ENCODE assay signal across 8 cellular contexts in the genomic region with DNA sequence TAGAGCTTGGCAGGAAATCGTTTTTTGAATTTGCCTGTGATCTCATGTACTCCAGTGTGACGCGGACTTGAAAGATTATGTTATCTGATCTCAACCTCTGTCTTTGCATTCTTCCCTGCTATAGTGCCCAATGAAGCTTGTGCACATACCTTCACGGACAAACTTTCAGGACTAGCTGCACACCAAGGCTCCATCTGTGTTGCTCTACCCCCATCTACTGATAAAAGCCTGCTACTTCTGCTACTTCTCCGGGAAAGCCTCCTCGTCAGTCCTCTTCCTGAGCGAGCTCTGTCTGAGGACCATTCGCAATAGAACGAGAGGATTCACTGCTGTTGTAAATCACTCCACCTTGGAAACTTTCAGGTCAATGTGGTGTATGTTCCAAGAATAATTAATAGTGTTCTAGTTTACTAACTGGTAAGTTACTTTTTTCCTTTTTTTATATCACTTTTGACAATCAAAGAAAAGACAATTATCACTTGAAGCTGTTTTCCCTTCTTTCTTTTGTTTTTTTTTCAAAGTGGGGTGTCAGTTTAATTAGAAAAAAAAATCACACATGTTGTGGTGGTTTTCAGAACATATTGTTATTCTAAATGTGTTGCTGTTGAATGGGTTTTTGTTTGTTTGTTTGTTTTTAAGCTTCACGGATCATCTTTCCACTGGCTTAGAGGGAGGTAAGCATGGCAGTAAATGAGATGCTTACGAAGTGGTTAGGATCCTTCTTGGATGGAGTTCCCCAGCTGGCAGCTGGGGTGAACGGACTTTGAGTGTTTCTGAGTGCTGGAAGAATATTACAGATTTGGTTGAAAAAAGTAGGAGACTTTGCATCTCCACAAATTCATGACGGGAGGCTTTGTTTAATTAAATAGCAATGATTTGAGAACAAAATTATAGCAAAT.
DNase-seq lines count a peak whose midpoint lies in the region; ATAC-seq and TF ChIP-seq lines count a peak whose summit lies in the region.

No MANE protein-coding gene starts in this region.

- 13 to 14% methylated on average over 13 of the region's 13 CpGs for WGBS in gastroesophageal sphincter (ENCODE audit: low coverage in 1 of 2), 2 donors
- 2 to 7% (median 6%) methylated on average over 13 of the region's 13 CpGs for WGBS in ovary, 3 donors

- H3K4me1 ChIP-seq in gastroesophageal sphincter (no peaks in the 10 kb centered on the region), ovary (ENCODE audit: insufficient read depth) (no peaks in the 10 kb centered on the region)

- TF ChIP-seq CTCF in gastroesophageal sphincter (IDR thresholded peaks at IDR 0.05) (peak in 3 of 4 experiments; percentile 60 to 81 (median 67)), ovary (IDR thresholded peaks at IDR 0.05) (peak in 2 of 3 donors; percentile 23 to 27)

- H3K36me3 ChIP-seq in gastroesophageal sphincter (no peaks in the 10 kb centered on the region), ovary (no peaks in the 10 kb centered on the region)

- H3K27ac ChIP-seq in gastroesophageal sphincter (no peak overlapping the region), ovary (no peak overlapping the region)

- ATAC-seq in HG03095 (IDR thresholded peaks at IDR 0.05; ENCODE audit: unreplicated experiment) (peak; percentile 63), gastroesophageal sphincter (peak; percentile 70), GM19467 (IDR thresholded peaks at IDR 0.05; ENCODE audit: unreplicated experiment) (no peak)

- TF ChIP-seq EP300 in gastroesophageal sphincter (IDR thresholded peaks at IDR 0.05) (no peak), ovary (IDR thresholded peaks at IDR 0.05) (no peak)

- H3K27me3 ChIP-seq in gastroesophageal sphincter (peaks cover 49% of the 10 kb centered on the region), ovary (no peaks in the 10 kb centered on the region)

- H3K4me3 ChIP-seq in gastroesophageal sphincter (no peak overlapping the region), ovary (no peak overlapping the region)

- H3K9me3 ChIP-seq in gastroesophageal sphincter (no peaks in the 10 kb centered on the region), ovary (no peaks in the 10 kb centered on the region)

- TF ChIP-seq POLR2A in gastroesophageal sphincter (IDR thresholded peaks at IDR 0.05) (no peak), ovary (IDR thresholded peaks at IDR 0.05) (no peak)

- intact Hi-C loops in ovary (cut with DNase I) = loop anchor here in 2 of 4 donors (5.0 to 10.0 kb wide), 3 partner anchors 73 to 273 kb away; no protein-coding TSS in a partner anchor

- peak; percentile 81 for DNase-seq in A172 (ENCODE audit: low spot score)
- peak; percentile 21 for DNase-seq in GM04503 (ENCODE audit: low read depth)
- DNase-seq in NCI-H748 treated with DMSO at 0.1 percent for 48 hours (lab: John Stamatoyannopoulos, UW) = peak; percentile 28
- DNase-seq in activated T-cell treated with anti-CD3 and anti-CD28 coated beads, Interleukin-2, amount 50 U/mL, for 1 hour = peak; percentile 18
- peak in 1 of 5 donors; percentile 28 for DNase-seq in ovary
